2 cellular contexts compared by ENCODE assay signal in genomic region chr12:51865470-51865745, GRCh38.
TF ChIP-seq lines count a peak whose summit lies in the region.

No MANE protein-coding gene starts in this region.

TF ChIP-seq in GM23338, 12 proteins besides CTCF, POLR2A, EP300 and RAD21:
- TF ChIP-seq STAT1 (IDR thresholded peaks at IDR 0.05; ENCODE audit: unreplicated experiment) = no peak
- no peak for TF ChIP-seq ZNF114 (CRISPR knock-in tag; IDR thresholded peaks at IDR 0.05)
- no peak for TF ChIP-seq EZH2phosphoT487 (IDR thresholded peaks at IDR 0.05; ENCODE audit: unreplicated experiment)
- TF ChIP-seq, protein P1, sequence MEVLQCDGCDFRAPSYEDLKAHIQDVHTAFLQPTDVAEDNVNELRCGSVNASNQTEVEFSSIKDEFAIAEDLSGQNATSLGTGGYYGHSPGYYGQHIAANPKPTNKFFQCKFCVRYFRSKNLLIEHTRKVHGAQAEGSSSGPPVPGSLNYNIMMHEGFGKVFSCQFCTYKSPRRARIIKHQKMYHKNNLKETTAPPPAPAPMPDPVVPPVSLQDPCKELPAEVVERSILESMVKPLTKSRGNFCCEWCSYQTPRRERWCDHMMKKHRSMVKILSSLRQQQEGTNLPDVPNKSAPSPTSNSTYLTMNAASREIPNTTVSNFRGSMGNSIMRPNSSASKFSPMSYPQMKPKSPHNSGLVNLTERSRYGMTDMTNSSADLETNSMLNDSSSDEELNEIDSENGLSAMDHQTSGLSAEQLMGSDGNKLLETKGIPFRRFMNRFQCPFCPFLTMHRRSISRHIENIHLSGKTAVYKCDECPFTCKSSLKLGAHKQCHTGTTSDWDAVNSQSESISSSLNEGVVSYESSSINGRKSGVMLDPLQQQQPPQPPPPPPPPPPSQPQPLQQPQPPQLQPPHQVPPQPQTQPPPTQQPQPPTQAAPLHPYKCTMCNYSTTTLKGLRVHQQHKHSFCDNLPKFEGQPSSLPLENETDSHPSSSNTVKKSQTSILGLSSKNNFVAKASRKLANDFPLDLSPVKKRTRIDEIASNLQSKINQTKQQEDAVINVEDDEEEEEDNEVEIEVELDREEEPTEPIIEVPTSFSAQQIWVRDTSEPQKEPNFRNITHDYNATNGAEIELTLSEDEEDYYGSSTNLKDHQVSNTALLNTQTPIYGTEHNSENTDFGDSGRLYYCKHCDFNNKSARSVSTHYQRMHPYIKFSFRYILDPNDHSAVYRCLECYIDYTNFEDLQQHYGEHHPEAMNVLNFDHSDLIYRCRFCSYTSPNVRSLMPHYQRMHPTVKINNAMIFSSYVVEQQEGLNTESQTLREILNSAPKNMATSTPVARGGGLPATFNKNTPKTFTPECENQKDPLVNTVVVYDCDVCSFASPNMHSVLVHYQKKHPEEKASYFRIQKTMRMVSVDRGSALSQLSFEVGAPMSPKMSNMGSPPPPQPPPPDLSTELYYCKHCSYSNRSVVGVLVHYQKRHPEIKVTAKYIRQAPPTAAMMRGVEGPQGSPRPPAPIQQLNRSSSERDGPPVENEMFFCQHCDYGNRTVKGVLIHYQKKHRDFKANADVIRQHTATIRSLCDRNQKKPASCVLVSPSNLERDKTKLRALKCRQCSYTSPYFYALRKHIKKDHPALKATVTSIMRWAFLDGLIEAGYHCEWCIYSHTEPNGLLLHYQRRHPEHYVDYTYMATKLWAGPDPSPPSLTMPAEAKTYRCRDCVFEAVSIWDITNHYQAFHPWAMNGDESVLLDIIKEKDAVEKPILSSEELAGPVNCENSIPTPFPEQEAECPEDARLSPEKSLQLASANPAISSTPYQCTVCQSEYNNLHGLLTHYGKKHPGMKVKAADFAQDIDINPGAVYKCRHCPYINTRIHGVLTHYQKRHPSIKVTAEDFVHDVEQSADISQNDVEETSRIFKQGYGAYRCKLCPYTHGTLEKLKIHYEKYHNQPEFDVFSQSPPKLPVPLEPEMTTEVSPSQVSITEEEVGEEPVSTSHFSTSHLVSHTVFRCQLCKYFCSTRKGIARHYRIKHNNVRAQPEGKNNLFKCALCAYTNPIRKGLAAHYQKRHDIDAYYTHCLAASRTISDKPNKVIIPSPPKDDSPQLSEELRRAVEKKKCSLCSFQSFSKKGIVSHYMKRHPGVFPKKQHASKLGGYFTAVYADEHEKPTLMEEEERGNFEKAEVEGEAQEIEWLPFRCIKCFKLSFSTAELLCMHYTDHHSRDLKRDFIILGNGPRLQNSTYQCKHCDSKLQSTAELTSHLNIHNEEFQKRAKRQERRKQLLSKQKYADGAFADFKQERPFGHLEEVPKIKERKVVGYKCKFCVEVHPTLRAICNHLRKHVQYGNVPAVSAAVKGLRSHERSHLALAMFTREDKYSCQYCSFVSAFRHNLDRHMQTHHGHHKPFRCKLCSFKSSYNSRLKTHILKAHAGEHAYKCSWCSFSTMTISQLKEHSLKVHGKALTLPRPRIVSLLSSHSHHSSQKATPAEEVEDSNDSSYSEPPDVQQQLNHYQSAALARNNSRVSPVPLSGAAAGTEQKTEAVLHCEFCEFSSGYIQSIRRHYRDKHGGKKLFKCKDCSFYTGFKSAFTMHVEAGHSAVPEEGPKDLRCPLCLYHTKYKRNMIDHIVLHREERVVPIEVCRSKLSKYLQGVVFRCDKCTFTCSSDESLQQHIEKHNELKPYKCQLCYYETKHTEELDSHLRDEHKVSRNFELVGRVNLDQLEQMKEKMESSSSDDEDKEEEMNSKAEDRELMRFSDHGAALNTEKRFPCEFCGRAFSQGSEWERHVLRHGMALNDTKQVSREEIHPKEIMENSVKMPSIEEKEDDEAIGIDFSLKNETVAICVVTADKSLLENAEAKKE (CRISPR knock-in tag; IDR thresholded peaks at IDR 0.05) = no peak
- TF ChIP-seq JUNB (IDR thresholded peaks at IDR 0.05; ENCODE audit: unreplicated experiment) = no peak
- TF ChIP-seq CREB1 (CRISPR knock-in tag; IDR thresholded peaks at IDR 0.05; ENCODE audit: low read depth) = no peak
- no peak for TF ChIP-seq ZNF331 (CRISPR knock-in tag; IDR thresholded peaks at IDR 0.05; ENCODE audit: low read depth)
- TF ChIP-seq REST (IDR thresholded peaks at IDR 0.05; ENCODE audit: unreplicated experiment) = no peak
- TF ChIP-seq POLR2AphosphoS5 (IDR thresholded peaks at IDR 0.05; ENCODE audit: low read depth) = no peak
- no peak for TF ChIP-seq ETS1 (IDR thresholded peaks at IDR 0.05)
- TF ChIP-seq EZH2 (IDR thresholded peaks at IDR 0.05; ENCODE audit: low read depth, unreplicated experiment) = no peak
- no peak for TF ChIP-seq NANOG (IDR thresholded peaks at IDR 0.05; ENCODE audit: borderline replicate concordance)

TF ChIP-seq in HepG2, 621 proteins besides CTCF, POLR2A, EP300 and RAD21:
- TF ChIP-seq TEAD2 (CRISPR knock-in tag; IDR thresholded peaks at IDR 0.05) (no peak), GRHL1 (CRISPR knock-in tag; conservative IDR thresholded peaks at IDR 0.05) (no peak), ZNF232 (CRISPR knock-in tag; IDR thresholded peaks at IDR 0.05; ENCODE audit: borderline replicate concordance) (no peak), ATF1 (CRISPR knock-in tag; IDR thresholded peaks at IDR 0.05) (no peak), PHF5A (CRISPR knock-in tag; IDR thresholded peaks at IDR 0.05; ENCODE audit: low read depth, unreplicated experiment) (no peak), KLF11 (CRISPR knock-in tag; IDR thresholded peaks at IDR 0.05) (no peak), AKNA (CRISPR knock-in tag; IDR thresholded peaks at IDR 0.05; ENCODE audit: borderline replicate concordance) (no peak), YY1 (IDR thresholded peaks at IDR 0.05; ENCODE audit: insufficient read depth, insufficient replicate concordance, low read depth, low read length) (no peak), NFIC (IDR thresholded peaks at IDR 0.05; ENCODE audit: low read length) (no peak), FOXO1 (CRISPR knock-in tag; IDR thresholded peaks at IDR 0.05) (no peak), NFYC (CRISPR knock-in tag; IDR thresholded peaks at IDR 0.05) (no peak), ZNF441 (CRISPR knock-in tag; IDR thresholded peaks at IDR 0.05; ENCODE audit: borderline replicate concordance) (no peak), PITX1 (CRISPR knock-in tag; IDR thresholded peaks at IDR 0.05) (no peak), PRDM10 (CRISPR knock-in tag; IDR thresholded peaks at IDR 0.05; ENCODE audit: low read depth) (no peak), ZUFSP (CRISPR knock-in tag; IDR thresholded peaks at IDR 0.05; ENCODE audit: borderline replicate concordance) (no peak), CHD4 (IDR thresholded peaks at IDR 0.05; ENCODE audit: borderline replicate concordance, low read length) (no peak)
- TF ChIP-seq, protein P2, sequence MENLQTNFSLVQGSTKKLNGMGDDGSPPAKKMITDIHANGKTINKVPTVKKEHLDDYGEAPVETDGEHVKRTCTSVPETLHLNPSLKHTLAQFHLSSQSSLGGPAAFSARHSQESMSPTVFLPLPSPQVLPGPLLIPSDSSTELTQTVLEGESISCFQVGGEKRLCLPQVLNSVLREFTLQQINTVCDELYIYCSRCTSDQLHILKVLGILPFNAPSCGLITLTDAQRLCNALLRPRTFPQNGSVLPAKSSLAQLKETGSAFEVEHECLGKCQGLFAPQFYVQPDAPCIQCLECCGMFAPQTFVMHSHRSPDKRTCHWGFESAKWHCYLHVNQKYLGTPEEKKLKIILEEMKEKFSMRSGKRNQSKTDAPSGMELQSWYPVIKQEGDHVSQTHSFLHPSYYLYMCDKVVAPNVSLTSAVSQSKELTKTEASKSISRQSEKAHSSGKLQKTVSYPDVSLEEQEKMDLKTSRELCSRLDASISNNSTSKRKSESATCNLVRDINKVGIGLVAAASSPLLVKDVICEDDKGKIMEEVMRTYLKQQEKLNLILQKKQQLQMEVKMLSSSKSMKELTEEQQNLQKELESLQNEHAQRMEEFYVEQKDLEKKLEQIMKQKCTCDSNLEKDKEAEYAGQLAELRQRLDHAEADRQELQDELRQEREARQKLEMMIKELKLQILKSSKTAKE (CRISPR knock-in tag; IDR thresholded peaks at IDR 0.05; ENCODE audit: borderline replicate concordance) = no peak
- TF ChIP-seq, protein P3, sequence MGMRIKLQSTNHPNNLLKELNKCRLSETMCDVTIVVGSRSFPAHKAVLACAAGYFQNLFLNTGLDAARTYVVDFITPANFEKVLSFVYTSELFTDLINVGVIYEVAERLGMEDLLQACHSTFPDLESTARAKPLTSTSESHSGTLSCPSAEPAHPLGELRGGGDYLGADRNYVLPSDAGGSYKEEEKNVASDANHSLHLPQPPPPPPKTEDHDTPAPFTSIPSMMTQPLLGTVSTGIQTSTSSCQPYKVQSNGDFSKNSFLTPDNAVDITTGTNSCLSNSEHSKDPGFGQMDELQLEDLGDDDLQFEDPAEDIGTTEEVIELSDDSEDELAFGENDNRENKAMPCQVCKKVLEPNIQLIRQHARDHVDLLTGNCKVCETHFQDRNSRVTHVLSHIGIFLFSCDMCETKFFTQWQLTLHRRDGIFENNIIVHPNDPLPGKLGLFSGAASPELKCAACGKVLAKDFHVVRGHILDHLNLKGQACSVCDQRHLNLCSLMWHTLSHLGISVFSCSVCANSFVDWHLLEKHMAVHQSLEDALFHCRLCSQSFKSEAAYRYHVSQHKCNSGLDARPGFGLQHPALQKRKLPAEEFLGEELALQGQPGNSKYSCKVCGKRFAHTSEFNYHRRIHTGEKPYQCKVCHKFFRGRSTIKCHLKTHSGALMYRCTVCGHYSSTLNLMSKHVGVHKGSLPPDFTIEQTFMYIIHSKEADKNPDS (CRISPR knock-in tag; IDR thresholded peaks at IDR 0.05) = no peak
TF ChIP-seq in HepG2: peak in this region for 0.
